In the genomic region with DNA sequence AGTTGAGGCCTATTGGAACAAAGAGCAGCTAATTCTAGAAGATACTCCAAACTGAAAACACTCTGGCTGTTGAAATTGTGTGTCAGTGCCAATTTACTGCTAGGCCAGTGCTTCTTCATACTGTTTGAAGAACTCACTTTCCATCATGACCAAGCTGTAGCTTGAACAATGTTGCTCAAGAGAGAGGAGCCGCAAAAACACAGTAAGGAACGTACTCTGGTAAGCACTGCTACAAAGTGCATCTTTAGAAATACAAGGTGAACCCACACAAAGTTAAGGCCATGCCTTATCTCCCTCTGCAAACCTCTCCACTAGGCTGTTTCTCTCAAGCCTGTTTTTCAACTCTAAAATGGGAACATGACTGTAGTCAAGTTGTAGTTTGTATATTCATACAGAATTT, we compare ENCODE assay signal across 16 cellular contexts.
DNase-seq lines count a peak whose midpoint lies in the region; ATAC-seq lines count a peak whose summit lies in the region.
"Had no signal": no experiment of that assay in that cellular context is flagged by ENCODE, and none has a peak within 500 bp of the region (broad histone marks: within the 10 kb centered on the region; RNA-seq: fewer than 3 reads in every experiment).

No MANE protein-coding gene starts in this region.

- no peaks in the 10 kb centered on the region for H3K27me3 ChIP-seq in CD4-positive, alpha-beta memory T cell (ENCODE audit: insufficient read depth, low read length)

- ATAC-seq in T-cell (replicated peaks in 1 of 4) (peak in 3 of 4 experiments; percentile 5 to 25 (median 10)), GM21737 (IDR thresholded peaks at IDR 0.05; ENCODE audit: unreplicated experiment) (no peak)

- peaks cover 34% of the 10 kb centered on the region for H3K36me3 ChIP-seq in CD4-positive, alpha-beta memory T cell (ENCODE audit: insufficient read depth, low read length)

- H3K4me3 Mint-ChIP-seq in CD4-positive, alpha-beta memory T cell, result peak overlapping the region in 3 of 8 donors; percentile 36 to 69 (median 39)
- H3K4me3 Mint-ChIP-seq in T-cell, result peak overlapping the region in 1 of 3 donors; percentile 31

- intact Hi-C loops in CD4-positive, alpha-beta memory T cell (cut with micrococcal nuclease), result no loop called here

- H3K27me3 Mint-ChIP-seq in CD4-positive, alpha-beta memory T cell, result no peaks in the 10 kb centered on the region
- H3K27me3 Mint-ChIP-seq in T-cell, result no peaks in the 10 kb centered on the region

- H3K36me3 Mint-ChIP-seq in CD4-positive, alpha-beta memory T cell, result peaks cover 48 to 72% of the 10 kb centered on the region in 2 donors
- peaks cover 45% of the 10 kb centered on the region for H3K36me3 Mint-ChIP-seq in T-cell

- no peak overlapping the region for H3K4me3 ChIP-seq in CD4-positive, alpha-beta memory T cell (ENCODE audit: low read length in 2 of 2)
- H3K4me3 ChIP-seq: PC-9 had no signal

- no peaks in the 10 kb centered on the region for H3K9me3 Mint-ChIP-seq in CD4-positive, alpha-beta memory T cell
- H3K9me3 Mint-ChIP-seq in T-cell, result no peaks in the 10 kb centered on the region

- CTCF ChIA-PET in CD4-positive, alpha-beta memory T cell (lab: Charles Lee; ENCODE audit: partially characterized antibody), result interaction anchor here (2.5 to 19.5 kb wide), 4 partner anchors 16 to 150 kb away, joined by 9 to 490 read pairs (median 62); a partner anchor contains a TSS
- CTCF ChIA-PET in T-cell (lab: Charles Lee), result interaction anchor here in 1 of 2 donors (0.7 to 2.6 kb wide), 9 partner anchors 9 to 318 kb away, joined by 3 to 15 read pairs (median 4); a partner anchor contains a TSS

- no peak overlapping the region for H3K27ac ChIP-seq in CD4-positive, alpha-beta memory T cell (ENCODE audit: low read depth, low read length)
- H3K27ac ChIP-seq in substantia nigra (ENCODE audit: low read depth, low read length, poor library complexity, severe bottlenecking), result peak overlapping the region; percentile 3
- H3K27ac ChIP-seq: KMS-11, PC-9 had no signal

- H3K9me3 ChIP-seq in CD4-positive, alpha-beta memory T cell (ENCODE audit: control insufficient read depth in 1 of 2, low read length in 2 of 2), result no peaks in the 10 kb centered on the region
- H3K9me3 ChIP-seq: Caco-2 had no signal

- peaks cover 59 to 80% (median 68%) of the 10 kb centered on the region in 4 donors for H3K4me1 Mint-ChIP-seq in CD4-positive, alpha-beta memory T cell
- H3K4me1 Mint-ChIP-seq in T-cell, result peaks cover 81 to 85% (median 83%) of the 10 kb centered on the region in 3 donors

- H3K4me1 ChIP-seq in CD4-positive, alpha-beta memory T cell (ENCODE audit: insufficient read depth, low read length), result peaks cover 75% of the 10 kb centered on the region
- H3K4me1 ChIP-seq: Caco-2 had no signal

- DNase-seq in CD4-positive, alpha-beta memory T cell, result no peak
- DNase-seq in T-cell (no peak), fibroblast of gingiva (ENCODE audit: low read depth) (peak; percentile 43), substantia nigra (lab: John Stamatoyannopoulos, UW) (no peak), midbrain (lab: John Stamatoyannopoulos, UW) (no peak), retina (no peak)
- DNase-seq: activated CD4-positive, alpha-beta T cell treated with anti-CD3 and anti-CD28 coated beads for 4 hours; activated effector memory CD4-positive, alpha-beta T cell treated with anti-CD3 and anti-CD28 coated beads, Interleukin-2, amount 50 U/mL, for 16 hours; Caco-2; NCI-H1436 treated with DMSO at 0.1 percent for 48 hours; NCI-H446; PC-9; posterior cingulate gyrus; stimulated activated CD8-positive, alpha-beta memory T cell treated with anti-CD3 and anti-CD28 coated beads, Interleukin-4, amount 100 ng/mL, for 48 hours had no signal

- POLR2A ChIA-PET in CD4-positive, alpha-beta memory T cell (lab: Charles Lee; ENCODE audit: partially characterized antibody), result interaction anchor here (0.7 to 12.1 kb wide), 6 partner anchors 8 to 145 kb away, joined by 3 to 268 read pairs (median 4); no protein-coding TSS in a partner anchor
- POLR2A ChIA-PET in T-cell (lab: Charles Lee), result interaction anchor here in 1 of 2 donors (0.7 to 1.0 kb wide), 2 partner anchors 8 to 31 kb away, joined by 3 to 4 read pairs; no protein-coding TSS in a partner anchor

- H3K27ac Mint-ChIP-seq in CD4-positive, alpha-beta memory T cell, result peak overlapping the region; percentile 54 to 97 (median 78)
- H3K27ac Mint-ChIP-seq in T-cell, result peak overlapping the region; percentile 95 to 96
